Comparison of ENCODE assay signal across 8 cellular contexts in genomic region chr14:35808076-35808657, GRCh38. TPM values are rescaled to one million over a fixed set of nuclear protein-coding genes. Genes with fewer than 3 reads are reported as not detected.
DNase-seq lines count a peak whose midpoint lies in the region; ATAC-seq and TF ChIP-seq lines count a peak whose summit lies in the region.

No MANE protein-coding gene starts in this region.

- peak overlapping the region; percentile 88 for H2AFZ ChIP-seq in parathyroid adenoma

- POLR2A ChIA-PET in activated CD4-positive, alpha-beta memory T cell treated with anti-CD3 and anti-CD28 coated beads for 36 hours (lab: Charles Lee) = interaction anchor here (1.5 to 1.9 kb wide), 2 partner anchors 11 to 18 kb away, joined by 5 to 6 read pairs; partner anchors contain the start of gene BRMS1L

- CTCF ChIA-PET in activated CD4-positive, alpha-beta memory T cell treated with anti-CD3 and anti-CD28 coated beads for 36 hours (lab: Charles Lee) = interaction anchor here (1.7 kb wide), 1 partner anchor 12 kb away, joined by 4 read pairs; no protein-coding TSS in a partner anchor

- peak overlapping the region; percentile 99 for H3K4me3 Mint-ChIP-seq in activated CD4-positive, alpha-beta memory T cell treated with anti-CD3 and anti-CD28 coated beads for 36 hours

- intact Hi-C loops in activated CD4-positive, alpha-beta memory T cell treated with anti-CD3 and anti-CD28 coated beads for 36 hours (cut with micrococcal nuclease) = loop anchor here (2.0 to 5.0 kb wide), 8 partner anchors 21 to 514 kb away; partner anchors contain the start of genes INSM2 and MBIP

- H4K20me1 ChIP-seq in BLaER1 = no peaks in the 10 kb centered on the region

- DNase-seq in activated CD4-positive, alpha-beta memory T cell treated with anti-CD3 and anti-CD28 coated beads for 36 hours = peak; percentile 48
- DNase-seq in fibroblast of the aortic adventitia (ENCODE audit: low read depth) = peak; percentile 25
- no peak for DNase-seq in NCI-H1694 treated with DMSO at 0.1 percent for 48 hours (lab: John Stamatoyannopoulos, UW)

- H3K36me3 ChIP-seq in BLaER1 (peaks cover 6% of the 10 kb centered on the region; the same call in 1 of the 2 replicates), HUES64 (ENCODE audit: insufficient read depth, low read length) (no peaks in the 10 kb centered on the region), parathyroid adenoma (ENCODE audit: control insufficient read depth, insufficient read depth, low read length) (no peaks in the 10 kb centered on the region)

- H3K27me3 Mint-ChIP-seq in activated CD4-positive, alpha-beta memory T cell treated with anti-CD3 and anti-CD28 coated beads for 36 hours = no peaks in the 10 kb centered on the region

- H3K4me3 ChIP-seq in BLaER1 = peak overlapping the region; percentile 82
- H3K4me3 ChIP-seq in HUES64 (ENCODE audit: low read length) = peak overlapping the region; percentile 96
- peak overlapping the region; percentile 84 for H3K4me3 ChIP-seq in fibroblast of the aortic adventitia (ENCODE audit: low read depth, low read length)
- peak overlapping the region; percentile 84 for H3K4me3 ChIP-seq in parathyroid adenoma (ENCODE audit: low read depth, low read length)

- H3K9ac ChIP-seq in BLaER1 (peak overlapping the region; percentile 87), HUES64 (ENCODE audit: low read depth, low read length) (peak overlapping the region; percentile 80), parathyroid adenoma (peak overlapping the region; percentile 51)

- no peaks in the 10 kb centered on the region for H3K9me3 ChIP-seq in BLaER1
- no peaks in the 10 kb centered on the region for H3K9me3 ChIP-seq in HUES64 (ENCODE audit: insufficient read depth, low read depth, low read length)
- no peaks in the 10 kb centered on the region for H3K9me3 ChIP-seq in parathyroid adenoma (ENCODE audit: control insufficient read depth, low read length)

- H3K27me3 ChIP-seq in BLaER1 (no peaks in the 10 kb centered on the region), HUES64 (ENCODE audit: insufficient read depth, low read length) (no peaks in the 10 kb centered on the region), parathyroid adenoma (ENCODE audit: control insufficient read depth, insufficient read depth, low read length) (no peaks in the 10 kb centered on the region)

- no peak for ATAC-seq in GM21526 (IDR thresholded peaks at IDR 0.05; ENCODE audit: low FRiP score, unreplicated experiment)
- no peak for ATAC-seq in GM21447 (IDR thresholded peaks at IDR 0.05; ENCODE audit: unreplicated experiment)

- WGBS in HUES64 = under 1% methylated on average over 11 of the region's 14 CpGs

- peaks cover 28% of the 10 kb centered on the region for H3K79me2 ChIP-seq in parathyroid adenoma

- H3K4me2 ChIP-seq in BLaER1 = peak overlapping the region; percentile 88
- H3K4me2 ChIP-seq in parathyroid adenoma (ENCODE audit: low read length) = peak overlapping the region; percentile 72

- H3K27ac ChIP-seq in BLaER1 = peak overlapping the region; percentile 83
- peak overlapping the region; percentile 92 for H3K27ac ChIP-seq in HUES64 (ENCODE audit: low read depth, low read length)
- H3K27ac ChIP-seq in parathyroid adenoma = peak overlapping the region; percentile 87

- H3K4me1 ChIP-seq in BLaER1 (peaks cover 21% of the 10 kb centered on the region), HUES64 (ENCODE audit: insufficient read depth, low read length) (peaks cover 15% of the 10 kb centered on the region), parathyroid adenoma (peaks cover 14% of the 10 kb centered on the region)

- H3K9me3 Mint-ChIP-seq in activated CD4-positive, alpha-beta memory T cell treated with anti-CD3 and anti-CD28 coated beads for 36 hours = no peaks in the 10 kb centered on the region

- peaks cover 20% of the 10 kb centered on the region for H3K4me1 Mint-ChIP-seq in activated CD4-positive, alpha-beta memory T cell treated with anti-CD3 and anti-CD28 coated beads for 36 hours (ENCODE audit: low read depth)

- TF ChIP-seq CTCF in fibroblast of the aortic adventitia (IDR thresholded peaks at IDR 0.05; ENCODE audit: insufficient read depth, low read length) (no peak), parathyroid adenoma (IDR thresholded peaks at IDR 0.05) (no peak)

- H3K27ac Mint-ChIP-seq in activated CD4-positive, alpha-beta memory T cell treated with anti-CD3 and anti-CD28 coated beads for 36 hours = peak overlapping the region; percentile 91

- H3K36me3 Mint-ChIP-seq in activated CD4-positive, alpha-beta memory T cell treated with anti-CD3 and anti-CD28 coated beads for 36 hours = peaks cover 2% of the 10 kb centered on the region

RNA-seq across cellular contexts. Expression of gene RALGAPA1, which starts 0.9 kb away (rescaled TPM):
- 12.3 TPM for polyA plus RNA-seq in HUES64 (2013, experiment 1 of 2)
- polyA plus RNA-seq in HUES64 (2013, experiment 2 of 2) = 10.8 TPM
- total RNA-seq in activated CD4-positive, alpha-beta memory T cell treated with anti-CD3 and anti-CD28 coated beads for 36 hours = 10 to 100 TPM; 23.0 to 26.7 TPM
- total RNA-seq in fibroblast of the aortic adventitia (ENCODE audit: low replicate concordance) = 26.9 and 52.5 TPM in 2 replicates

RNA-seq across cellular contexts. Expression of gene BRMS1L, which starts 18.0 kb away (rescaled TPM):
- 12.9 TPM for polyA plus RNA-seq in HUES64 (2013, experiment 1 of 2)
- polyA plus RNA-seq in HUES64 (2013, experiment 2 of 2) = 14.1 TPM
- total RNA-seq in activated CD4-positive, alpha-beta memory T cell treated with anti-CD3 and anti-CD28 coated beads for 36 hours = 1 to 10 TPM; 5.6 to 6.1 TPM
- 3.8 and 5.6 TPM in 2 replicates for total RNA-seq in fibroblast of the aortic adventitia (ENCODE audit: low replicate concordance)
